Comparison of ENCODE assay signal across 24 cellular contexts in the genomic region with DNA sequence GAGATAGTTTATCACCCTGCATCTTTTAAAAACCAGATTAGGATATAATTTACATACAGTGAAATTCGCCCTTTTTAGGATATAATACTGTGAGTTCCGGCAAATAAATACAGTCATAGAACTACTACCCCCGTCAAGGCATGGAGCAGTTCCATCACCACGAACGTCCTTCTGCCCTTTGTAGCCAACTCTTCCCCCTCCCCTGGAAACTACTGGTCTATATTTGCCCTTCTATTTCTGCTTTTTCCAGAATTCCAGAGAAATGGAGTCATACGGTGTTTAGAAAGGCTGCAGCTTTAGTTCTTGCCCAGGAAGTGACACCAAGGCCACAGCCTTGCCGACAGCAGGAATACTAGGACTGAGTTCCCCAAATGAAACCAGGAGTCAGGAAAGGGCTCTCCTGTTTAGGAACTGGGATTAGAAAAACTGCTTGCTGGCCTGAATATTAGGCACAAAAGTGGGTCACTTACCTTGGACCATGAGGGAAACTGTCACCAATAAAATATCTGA.
DNase-seq lines count a peak whose midpoint lies in the region; ATAC-seq, FAIRE-seq and TF ChIP-seq lines count a peak whose summit lies in the region.
"Had no signal": no experiment of that assay in that cellular context is flagged by ENCODE, and none has a peak within 500 bp of the region (broad histone marks: within the 10 kb centered on the region; RNA-seq: fewer than 3 reads in every experiment).

No MANE protein-coding gene starts in this region.

- H3K4me1 ChIP-seq in BLaER1 (peaks cover 38% of the 10 kb centered on the region), thoracic aorta (ENCODE audit: control insufficient read depth in 1 of 2, low read depth in 2 of 2) (peaks cover 22 to 39% of the 10 kb centered on the region in 2 donors)

- ATAC-seq in thoracic aorta (ENCODE audit: insufficient number of reproducible peaks, low FRiP score, low read depth) (peak; percentile 62), GM18870 (IDR thresholded peaks at IDR 0.05; ENCODE audit: unreplicated experiment) (no peak)
- ATAC-seq: CD8-positive, alpha-beta T cell had no signal

- H3K27ac ChIP-seq in BLaER1 (peak overlapping the region; percentile 56; the same call in 1 of the 2 replicates), VCaP (peak overlapping the region; percentile 74), thoracic aorta (peak overlapping the region; percentile 77 to 78)
- H3K27ac ChIP-seq: HL-60, PC-9, RWPE1 had no signal

- H3K9me3 ChIP-seq in BLaER1 (no peaks in the 10 kb centered on the region), thoracic aorta (no peaks in the 10 kb centered on the region)
- H3K9me3 ChIP-seq: BE2C had no signal

- H3K4me3 ChIP-seq in BLaER1 = no peak overlapping the region
- no peak overlapping the region for H3K4me3 ChIP-seq in thoracic aorta
- H3K4me3 ChIP-seq: MG63, PC-9 had no signal

- H3K27me3 ChIP-seq in BLaER1 = no peaks in the 10 kb centered on the region
- no peaks in the 10 kb centered on the region for H3K27me3 ChIP-seq in thoracic aorta (replicated peaks; ENCODE audit: insufficient read depth)
- H3K27me3 ChIP-seq: BE2C, MG63 had no signal

- no peak overlapping the region; the same call in 1 of the 2 replicates for H3K9ac ChIP-seq in BLaER1

- no peak for FAIRE-seq in D721Med (lab: Jason Lieb, UNC)
- FAIRE-seq: A204.1, H54, HTR-8/SVneo had no signal

- peak; percentile 49 for DNase-seq in islet precursor cell
- DNase-seq in thoracic aorta (ENCODE audit: low spot score) = no peak
- DNase-seq in D721Med (ENCODE audit: insufficient read length, low spot score) = no peak
- no peak for DNase-seq in Kasumi-1 (lab: John Stamatoyannopoulos, UW)
- DNase-seq: BE2C, DMS79, Karpas-422, MG63, NCI-H1048, NCI-H1436 treated with DMSO at 0.1 percent for 48 hours, NCI-H2029, NCI-H2171, NCI-H526, PC-9, SIG-M5 had no signal

- no peaks in the 10 kb centered on the region for H3K36me3 ChIP-seq in BLaER1
- H3K36me3 ChIP-seq in thoracic aorta = no peaks in the 10 kb centered on the region
- H3K36me3 ChIP-seq: BE2C, MG63 had no signal

- TF ChIP-seq CTCF in VCaP (conservative IDR thresholded peaks at IDR 0.05) (no peak), thoracic aorta (IDR thresholded peaks at IDR 0.05) (no peak), D721Med (IDR thresholded peaks at IDR 0.05; ENCODE audit: insufficient read depth, missing control alignments) (no peak)

- H3K4me2 ChIP-seq in BLaER1 = peak overlapping the region; percentile 80
- H3K4me2 ChIP-seq: PC-9 had no signal

- no peaks in the 10 kb centered on the region for H4K20me1 ChIP-seq in BLaER1
